Comparison of ENCODE assay signal across 1 cellular context in genomic region chr5:54320256-54320655, GRCh38.
A peak's percentile ranks its signal among the peaks of the same experiment; 100 is the strongest.
TF ChIP-seq lines count a peak whose summit lies in the region.

No MANE protein-coding gene starts in this region.

TF ChIP-seq in HepG2, 621 proteins besides CTCF, POLR2A, EP300 and RAD21 (continued from another document and continues in another):
- TF ChIP-seq, protein P1, sequence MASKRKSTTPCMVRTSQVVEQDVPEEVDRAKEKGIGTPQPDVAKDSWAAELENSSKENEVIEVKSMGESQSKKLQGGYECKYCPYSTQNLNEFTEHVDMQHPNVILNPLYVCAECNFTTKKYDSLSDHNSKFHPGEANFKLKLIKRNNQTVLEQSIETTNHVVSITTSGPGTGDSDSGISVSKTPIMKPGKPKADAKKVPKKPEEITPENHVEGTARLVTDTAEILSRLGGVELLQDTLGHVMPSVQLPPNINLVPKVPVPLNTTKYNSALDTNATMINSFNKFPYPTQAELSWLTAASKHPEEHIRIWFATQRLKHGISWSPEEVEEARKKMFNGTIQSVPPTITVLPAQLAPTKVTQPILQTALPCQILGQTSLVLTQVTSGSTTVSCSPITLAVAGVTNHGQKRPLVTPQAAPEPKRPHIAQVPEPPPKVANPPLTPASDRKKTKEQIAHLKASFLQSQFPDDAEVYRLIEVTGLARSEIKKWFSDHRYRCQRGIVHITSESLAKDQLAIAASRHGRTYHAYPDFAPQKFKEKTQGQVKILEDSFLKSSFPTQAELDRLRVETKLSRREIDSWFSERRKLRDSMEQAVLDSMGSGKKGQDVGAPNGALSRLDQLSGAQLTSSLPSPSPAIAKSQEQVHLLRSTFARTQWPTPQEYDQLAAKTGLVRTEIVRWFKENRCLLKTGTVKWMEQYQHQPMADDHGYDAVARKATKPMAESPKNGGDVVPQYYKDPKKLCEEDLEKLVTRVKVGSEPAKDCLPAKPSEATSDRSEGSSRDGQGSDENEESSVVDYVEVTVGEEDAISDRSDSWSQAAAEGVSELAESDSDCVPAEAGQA (IDR thresholded peaks at IDR 0.05; ENCODE audit: low read depth), result no peak
- TF ChIP-seq, protein P1 (CRISPR knock-in tag; IDR thresholded peaks at IDR 0.05; ENCODE audit: borderline replicate concordance), result no peak
- no peak for TF ChIP-seq KDM1A (CRISPR knock-in tag; IDR thresholded peaks at IDR 0.05)
- TF ChIP-seq ZNF18 (CRISPR knock-in tag; IDR thresholded peaks at IDR 0.05; ENCODE audit: insufficient replicate concordance), result no peak
- no peak for TF ChIP-seq SMYD3 (CRISPR knock-in tag; IDR thresholded peaks at IDR 0.05)
- TF ChIP-seq SOX5 (CRISPR knock-in tag; IDR thresholded peaks at IDR 0.05; ENCODE audit: borderline replicate concordance), result peak; percentile 46; the same call in 1 of the 2 replicates
- TF ChIP-seq ZNF75D (CRISPR knock-in tag; IDR thresholded peaks at IDR 0.05; ENCODE audit: borderline replicate concordance), result no peak
- TF ChIP-seq ZFP90 (CRISPR knock-in tag; IDR thresholded peaks at IDR 0.05; ENCODE audit: borderline replicate concordance), result no peak
- no peak for TF ChIP-seq AKAP8 (CRISPR knock-in tag; IDR thresholded peaks at IDR 0.05)
- TF ChIP-seq KDM4B (CRISPR knock-in tag; IDR thresholded peaks at IDR 0.05), result no peak
- no peak for TF ChIP-seq ZBTB7A (CRISPR knock-in tag; IDR thresholded peaks at IDR 0.05)
- TF ChIP-seq, protein P2, sequence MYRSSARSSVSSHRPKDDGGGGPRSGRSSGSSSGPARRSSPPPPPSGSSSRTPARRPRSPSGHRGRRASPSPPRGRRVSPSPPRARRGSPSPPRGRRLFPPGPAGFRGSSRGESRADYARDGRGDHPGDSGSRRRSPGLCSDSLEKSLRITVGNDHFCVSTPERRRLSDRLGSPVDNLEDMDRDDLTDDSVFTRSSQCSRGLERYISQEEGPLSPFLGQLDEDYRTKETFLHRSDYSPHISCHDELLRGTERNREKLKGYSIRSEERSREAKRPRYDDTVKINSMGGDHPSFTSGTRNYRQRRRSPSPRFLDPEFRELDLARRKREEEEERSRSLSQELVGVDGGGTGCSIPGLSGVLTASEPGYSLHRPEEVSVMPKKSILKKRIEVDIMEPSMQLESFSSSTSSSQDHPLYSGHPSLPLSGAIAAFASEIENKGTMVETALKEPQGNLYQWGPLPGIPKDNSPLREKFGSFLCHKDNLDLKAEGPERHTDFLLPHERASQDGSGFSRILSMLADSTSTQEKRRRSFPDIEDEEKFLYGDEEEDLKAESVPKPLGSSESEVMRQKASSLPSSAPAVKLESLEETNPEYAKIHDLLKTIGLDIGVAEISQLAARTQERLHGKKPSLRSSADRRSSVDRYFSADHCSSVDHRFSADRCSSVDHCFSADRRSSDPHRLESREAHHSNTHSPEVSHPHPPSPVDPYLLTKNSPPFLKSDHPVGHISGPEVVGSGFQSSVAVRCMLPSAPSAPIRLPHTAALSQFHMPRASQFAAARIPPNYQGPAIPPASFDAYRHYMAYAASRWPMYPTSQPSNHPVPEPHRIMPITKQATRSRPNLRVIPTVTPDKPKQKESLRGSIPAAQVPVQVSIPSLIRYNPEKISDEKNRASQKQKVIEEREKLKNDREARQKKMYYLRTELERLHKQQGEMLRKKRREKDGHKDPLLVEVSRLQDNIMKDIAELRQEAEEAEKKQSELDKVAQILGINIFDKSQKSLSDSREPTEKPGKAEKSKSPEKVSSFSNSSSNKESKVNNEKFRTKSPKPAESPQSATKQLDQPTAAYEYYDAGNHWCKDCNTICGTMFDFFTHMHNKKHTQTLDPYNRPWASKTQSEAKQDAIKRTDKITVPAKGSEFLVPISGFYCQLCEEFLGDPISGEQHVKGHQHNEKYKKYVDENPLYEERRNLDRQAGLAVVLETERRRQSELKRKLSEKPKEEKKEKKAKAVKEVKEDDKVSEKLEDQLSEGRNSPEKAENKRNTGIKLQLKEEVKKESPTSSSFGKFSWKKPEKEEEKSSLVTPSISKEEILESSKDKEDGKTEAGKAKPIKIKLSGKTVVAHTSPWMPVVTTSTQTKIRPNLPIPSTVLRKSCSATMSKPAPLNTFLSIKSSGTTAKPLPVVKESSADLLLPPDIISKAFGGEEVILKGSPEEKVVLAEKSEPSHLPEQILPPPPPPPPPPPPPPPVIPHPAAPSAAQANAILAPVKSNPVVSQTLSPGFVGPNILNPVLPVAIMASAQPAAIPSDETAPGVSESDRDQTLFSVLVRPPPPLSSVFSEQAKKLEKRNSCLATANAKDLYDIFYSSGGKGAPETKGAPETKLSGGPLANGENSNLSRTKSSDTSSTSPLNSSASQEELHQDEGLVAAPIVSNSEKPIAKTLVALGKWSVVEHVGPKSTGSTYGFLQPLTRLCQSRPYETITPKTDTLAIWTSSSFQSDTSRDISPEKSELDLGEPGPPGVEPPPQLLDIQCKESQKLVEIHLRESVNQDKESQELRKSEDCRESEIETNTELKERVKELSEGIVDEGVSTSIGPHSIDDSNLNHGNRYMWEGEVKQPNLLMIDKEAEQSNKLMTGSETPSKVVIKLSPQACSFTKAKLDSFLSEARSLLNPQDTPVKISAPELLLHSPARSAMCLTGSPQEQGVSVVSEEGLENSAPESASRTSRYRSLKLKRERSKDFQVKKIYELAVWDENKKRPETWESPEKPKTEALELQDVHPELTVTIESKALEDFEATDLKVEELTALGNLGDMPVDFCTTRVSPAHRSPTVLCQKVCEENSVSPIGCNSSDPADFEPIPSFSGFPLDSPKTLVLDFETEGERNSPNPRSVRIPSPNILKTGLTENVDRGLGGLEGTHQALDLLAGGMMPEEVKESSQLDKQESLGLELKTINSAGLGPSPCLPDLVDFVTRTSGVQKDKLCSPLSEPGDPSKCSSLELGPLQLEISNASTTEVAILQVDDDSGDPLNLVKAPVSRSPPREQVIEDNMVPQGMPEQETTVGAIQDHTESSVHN (CRISPR knock-in tag; IDR thresholded peaks at IDR 0.05), result no peak
- TF ChIP-seq MAX (IDR thresholded peaks at IDR 0.05), result no peak
- no peak for TF ChIP-seq ZNF737 (CRISPR knock-in tag; IDR thresholded peaks at IDR 0.05; ENCODE audit: borderline replicate concordance)
- no peak for TF ChIP-seq ZSCAN22 (CRISPR knock-in tag; IDR thresholded peaks at IDR 0.05)
- TF ChIP-seq SAP130 (CRISPR knock-in tag; IDR thresholded peaks at IDR 0.05; ENCODE audit: low read depth), result no peak
- peak; percentile 42 for TF ChIP-seq PAXIP1 (CRISPR knock-in tag; conservative IDR thresholded peaks at IDR 0.05)
- no peak for TF ChIP-seq ZNF263 (CRISPR knock-in tag; IDR thresholded peaks at IDR 0.05)
- no peak for TF ChIP-seq KMT2B (CRISPR knock-in tag; IDR thresholded peaks at IDR 0.05)
- TF ChIP-seq HOXA7 (CRISPR knock-in tag; IDR thresholded peaks at IDR 0.05), result no peak
- no peak for TF ChIP-seq FOXP1 (IDR thresholded peaks at IDR 0.05)
- peak; percentile 60; the same call in 1 of the 2 replicates for TF ChIP-seq FOXP1 (CRISPR knock-in tag; IDR thresholded peaks at IDR 0.05)
- no peak for TF ChIP-seq RBM39 (IDR thresholded peaks at IDR 0.05; ENCODE audit: low read depth, low read length, poor library complexity, severe bottlenecking)
- no peak for TF ChIP-seq ZNF432 (CRISPR knock-in tag; IDR thresholded peaks at IDR 0.05; ENCODE audit: borderline replicate concordance)
- peak; percentile 66; the same call in 1 of the 2 replicates for TF ChIP-seq PPARG (CRISPR knock-in tag; conservative IDR thresholded peaks at IDR 0.05)
- TF ChIP-seq ZNF337 (CRISPR knock-in tag; IDR thresholded peaks at IDR 0.05; ENCODE audit: borderline replicate concordance, low read depth), result no peak
- TF ChIP-seq FOXC1 (CRISPR knock-in tag; IDR thresholded peaks at IDR 0.05; ENCODE audit: borderline replicate concordance), result no peak
- TF ChIP-seq, protein P3, sequence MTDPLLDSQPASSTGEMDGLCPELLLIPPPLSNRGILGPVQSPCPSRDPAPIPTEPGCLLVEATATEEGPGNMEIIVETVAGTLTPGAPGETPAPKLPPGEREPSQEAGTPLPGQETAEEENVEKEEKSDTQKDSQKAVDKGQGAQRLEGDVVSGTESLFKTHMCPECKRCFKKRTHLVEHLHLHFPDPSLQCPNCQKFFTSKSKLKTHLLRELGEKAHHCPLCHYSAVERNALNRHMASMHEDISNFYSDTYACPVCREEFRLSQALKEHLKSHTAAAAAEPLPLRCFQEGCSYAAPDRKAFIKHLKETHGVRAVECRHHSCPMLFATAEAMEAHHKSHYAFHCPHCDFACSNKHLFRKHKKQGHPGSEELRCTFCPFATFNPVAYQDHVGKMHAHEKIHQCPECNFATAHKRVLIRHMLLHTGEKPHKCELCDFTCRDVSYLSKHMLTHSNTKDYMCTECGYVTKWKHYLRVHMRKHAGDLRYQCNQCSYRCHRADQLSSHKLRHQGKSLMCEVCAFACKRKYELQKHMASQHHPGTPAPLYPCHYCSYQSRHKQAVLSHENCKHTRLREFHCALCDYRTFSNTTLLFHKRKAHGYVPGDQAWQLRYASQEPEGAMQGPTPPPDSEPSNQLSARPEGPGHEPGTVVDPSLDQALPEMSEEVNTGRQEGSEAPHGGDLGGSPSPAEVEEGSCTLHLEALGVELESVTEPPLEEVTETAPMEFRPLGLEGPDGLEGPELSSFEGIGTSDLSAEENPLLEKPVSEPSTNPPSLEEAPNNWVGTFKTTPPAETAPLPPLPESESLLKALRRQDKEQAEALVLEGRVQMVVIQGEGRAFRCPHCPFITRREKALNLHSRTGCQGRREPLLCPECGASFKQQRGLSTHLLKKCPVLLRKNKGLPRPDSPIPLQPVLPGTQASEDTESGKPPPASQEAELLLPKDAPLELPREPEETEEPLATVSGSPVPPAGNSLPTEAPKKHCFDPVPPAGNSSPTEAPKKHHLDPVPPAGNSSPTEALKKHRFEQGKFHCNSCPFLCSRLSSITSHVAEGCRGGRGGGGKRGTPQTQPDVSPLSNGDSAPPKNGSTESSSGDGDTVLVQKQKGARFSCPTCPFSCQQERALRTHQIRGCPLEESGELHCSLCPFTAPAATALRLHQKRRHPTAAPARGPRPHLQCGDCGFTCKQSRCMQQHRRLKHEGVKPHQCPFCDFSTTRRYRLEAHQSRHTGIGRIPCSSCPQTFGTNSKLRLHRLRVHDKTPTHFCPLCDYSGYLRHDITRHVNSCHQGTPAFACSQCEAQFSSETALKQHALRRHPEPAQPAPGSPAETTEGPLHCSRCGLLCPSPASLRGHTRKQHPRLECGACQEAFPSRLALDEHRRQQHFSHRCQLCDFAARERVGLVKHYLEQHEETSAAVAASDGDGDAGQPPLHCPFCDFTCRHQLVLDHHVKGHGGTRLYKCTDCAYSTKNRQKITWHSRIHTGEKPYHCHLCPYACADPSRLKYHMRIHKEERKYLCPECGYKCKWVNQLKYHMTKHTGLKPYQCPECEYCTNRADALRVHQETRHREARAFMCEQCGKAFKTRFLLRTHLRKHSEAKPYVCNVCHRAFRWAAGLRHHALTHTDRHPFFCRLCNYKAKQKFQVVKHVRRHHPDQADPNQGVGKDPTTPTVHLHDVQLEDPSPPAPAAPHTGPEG (CRISPR knock-in tag; IDR thresholded peaks at IDR 0.05), result no peak
- TF ChIP-seq EHMT2 (IDR thresholded peaks at IDR 0.05; ENCODE audit: borderline replicate concordance, low read depth, low read length), result no peak
- no peak for TF ChIP-seq ISL2 (CRISPR knock-in tag; IDR thresholded peaks at IDR 0.05)
- TF ChIP-seq DMAP1 (CRISPR knock-in tag; IDR thresholded peaks at IDR 0.05), result no peak
- no peak for TF ChIP-seq ZNF331 (CRISPR knock-in tag; IDR thresholded peaks at IDR 0.05)
